1 cellular context compared by ENCODE assay signal in genomic region chr20:37133952-37134351, GRCh38.
TF ChIP-seq lines count a peak whose summit lies in the region.

No MANE protein-coding gene starts in this region.

TF ChIP-seq in GM12878, 131 proteins besides CTCF, POLR2A, EP300 and RAD21:
- no peak for TF ChIP-seq CUX1 (IDR thresholded peaks at IDR 0.05; ENCODE audit: insufficient replicate concordance, low read depth, low read length)
- TF ChIP-seq ESRRA (IDR thresholded peaks at IDR 0.05; ENCODE audit: low read length): no peak
- TF ChIP-seq ASH2L (IDR thresholded peaks at IDR 0.05; ENCODE audit: borderline replicate concordance, low read depth): no peak
- TF ChIP-seq ETV6 (conservative IDR thresholded peaks at IDR 0.05 in 1 of 2, IDR thresholded peaks at IDR 0.05 in 1 of 2; ENCODE audit: borderline replicate concordance in 1 of 2, low read depth in 1 of 2): no peak
- no peak for TF ChIP-seq ZZZ3 (IDR thresholded peaks at IDR 0.05; ENCODE audit: control insufficient read depth, insufficient read length, low read depth)
